8 cellular contexts compared by ENCODE assay signal in the genomic region with DNA sequence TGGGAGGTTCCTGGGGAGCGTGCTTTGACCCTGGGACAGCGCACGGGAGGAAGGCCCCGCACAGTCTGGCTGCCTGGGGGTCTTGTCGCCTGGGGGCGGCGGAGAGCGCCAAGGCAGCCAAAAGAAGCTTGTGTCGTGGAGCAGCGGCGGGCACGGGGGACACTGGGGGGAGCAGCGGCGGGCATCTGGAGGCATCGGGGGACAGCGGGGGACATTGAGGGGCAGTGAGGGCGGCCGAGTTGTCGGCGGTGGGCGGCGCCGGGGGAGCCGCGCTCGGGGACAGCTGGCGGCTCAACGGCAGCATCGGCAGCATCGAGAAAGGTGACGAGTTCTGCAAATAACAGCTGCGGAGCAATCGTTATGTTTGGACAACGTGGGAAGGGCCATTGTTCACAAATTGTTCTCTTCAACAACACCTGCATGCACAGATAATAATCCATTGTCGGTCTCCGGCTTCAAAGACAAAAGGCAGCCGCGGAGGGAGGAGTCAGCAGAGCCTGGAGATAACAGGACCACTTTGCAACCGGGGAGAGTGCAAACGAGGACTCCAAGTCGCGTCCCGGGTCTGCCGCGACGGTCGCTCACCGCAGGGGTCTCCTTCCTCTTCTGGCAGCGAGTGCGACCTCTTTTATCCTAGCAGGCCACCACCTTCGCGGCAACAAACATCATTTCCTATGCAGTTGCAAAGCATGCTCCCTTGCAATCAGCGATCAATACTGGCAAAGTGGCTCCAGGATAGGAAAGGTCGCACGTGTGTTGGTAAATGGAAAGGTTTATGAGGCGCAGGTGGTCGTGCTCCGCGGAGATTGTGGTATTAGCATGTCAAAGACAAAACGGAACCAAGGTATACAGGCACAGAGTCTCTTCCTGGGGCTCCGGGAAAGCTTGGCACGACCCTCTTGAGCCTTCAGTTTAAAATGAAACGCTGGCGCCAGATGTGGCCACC.
DNase-seq lines count a peak whose midpoint lies in the region; ATAC-seq and TF ChIP-seq lines count a peak whose summit lies in the region.

No MANE protein-coding gene starts in this region.

- no peak for ATAC-seq in HG03565 (IDR thresholded peaks at IDR 0.05; ENCODE audit: unreplicated experiment)

- TF ChIP-seq CTCF in HEK293 (tag by site-specific recombination; IDR thresholded peaks at IDR 0.05) (peak; percentile 79), astrocyte of the spinal cord (IDR thresholded peaks at IDR 0.05; ENCODE audit: low read depth, low read length) (peak; percentile 11), kidney epithelial cell (IDR thresholded peaks at IDR 0.05; ENCODE audit: insufficient read depth, low read length, poor library complexity, severe bottlenecking) (peak; percentile 12)

- H3K4me1 ChIP-seq in HEK293 (ENCODE audit: control insufficient read depth, insufficient read depth, low read length): no peaks in the 10 kb centered on the region

- DNase-seq in NCI-H774 (lab: John Stamatoyannopoulos, UW): peak; percentile 90
- no peak for DNase-seq in astrocyte of the spinal cord (ENCODE audit: low read depth, low spot score)
- DNase-seq in kidney epithelial cell (ENCODE audit: low read depth): no peak
- peak; percentile 44 for DNase-seq in stimulated activated CD8-positive, alpha-beta memory T cell treated with anti-CD3 and anti-CD28 coated beads, Interleukin-4, amount 100 ng/mL, for 48 hours
- DNase-seq in occipital lobe (lab: John Stamatoyannopoulos, UW): no peak
- DNase-seq in A172 (ENCODE audit: low spot score): no peak

- CTCF ChIA-PET in HEK293 (lab: Yijun Ruan, JAX): interaction anchor here (1.4 kb wide), 1 partner anchor 8 kb away, joined by 3 read pairs; no protein-coding TSS in a partner anchor

- POLR2A ChIA-PET in HEK293 (lab: Yijun Ruan, JAX): no interaction called here

- no peak overlapping the region for H3K4me3 ChIP-seq in HEK293 (ENCODE audit: low read depth, low read length)
- H3K4me3 ChIP-seq in astrocyte of the spinal cord (ENCODE audit: low read depth, low read length): peak overlapping the region; percentile 41
- peak overlapping the region; percentile 32 for H3K4me3 ChIP-seq in kidney epithelial cell (ENCODE audit: low read depth, low read length)

- no peak overlapping the region for H3K27ac ChIP-seq in HEK293 (ENCODE audit: extremely low read depth, low read depth, low read length)

- H3K9me3 ChIP-seq in HEK293 (ENCODE audit: control insufficient read depth, insufficient read depth, low read depth, low read length): no peaks in the 10 kb centered on the region

- in situ Hi-C loops in astrocyte of the spinal cord (cut with HindIII; ENCODE audit: low sequenced_read_pairs): no loop called here

- H3K36me3 ChIP-seq in HEK293 (ENCODE audit: control insufficient read depth in 2 of 2, insufficient read depth in 1 of 2, low read length in 2 of 2) (no peaks in the 10 kb centered on the region), kidney epithelial cell (ENCODE audit: control insufficient read depth, insufficient read depth, low read length) (no peaks in the 10 kb centered on the region)

- H3K27me3 ChIP-seq in kidney epithelial cell (ENCODE audit: control insufficient read depth, insufficient read depth, low read length): peaks cover 10% of the 10 kb centered on the region

TF ChIP-seq in HEK293, 187 proteins besides CTCF, POLR2A, EP300 and RAD21:
- TF ChIP-seq ZNF341 (tag by site-specific recombination; IDR thresholded peaks at IDR 0.05; ENCODE audit: low read depth) (peak; percentile 67), TCF7L2 (IDR thresholded peaks at IDR 0.05; ENCODE audit: borderline replicate concordance, low read depth, low read length) (peak; percentile 73; the same call in 1 of the 2 replicates), INSM2 (tag by site-specific recombination; IDR thresholded peaks at IDR 0.05) (no peak), TRIM28 (IDR thresholded peaks at IDR 0.05; ENCODE audit: borderline replicate concordance, low read length) (0 out of 2 replicates have a peak, but pooled peaks have one; percentile 25), ZNF580 (tag by site-specific recombination; IDR thresholded peaks at IDR 0.05) (no peak), ZNF335 (tag by site-specific recombination; conservative IDR thresholded peaks at IDR 0.05) (peak; percentile 64), GLIS2 (tag by site-specific recombination; IDR thresholded peaks at IDR 0.05) (peak; percentile 49; the same call in 1 of the 2 replicates), ZNF175 (tag by site-specific recombination; IDR thresholded peaks at IDR 0.05) (no peak), ZBTB20 (tag by site-specific recombination; IDR thresholded peaks at IDR 0.05) (no peak)
- TF ChIP-seq, protein P1, sequence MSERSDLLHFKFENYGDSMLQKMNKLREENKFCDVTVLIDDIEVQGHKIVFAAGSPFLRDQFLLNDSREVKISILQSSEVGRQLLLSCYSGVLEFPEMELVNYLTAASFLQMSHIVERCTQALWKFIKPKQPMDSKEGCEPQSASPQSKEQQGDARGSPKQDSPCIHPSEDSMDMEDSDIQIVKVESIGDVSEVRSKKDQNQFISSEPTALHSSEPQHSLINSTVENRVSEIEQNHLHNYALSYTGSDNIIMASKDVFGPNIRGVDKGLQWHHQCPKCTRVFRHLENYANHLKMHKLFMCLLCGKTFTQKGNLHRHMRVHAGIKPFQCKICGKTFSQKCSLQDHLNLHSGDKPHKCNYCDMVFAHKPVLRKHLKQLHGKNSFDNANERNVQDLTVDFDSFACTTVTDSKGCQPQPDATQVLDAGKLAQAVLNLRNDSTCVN (tag by site-specific recombination; optimal IDR thresholded peaks at IDR 0.05): peak; percentile 8
TF ChIP-seq in HEK293: peak in this region for 6.

Comparison
In these comparisons a context has a peak if more than half of its experiments do, and no peak if none do; other contexts are left out.
1. CTCF ChIP-seq: peak in every context shown above with its lines; median percentile 79 in HEK293; 12 in kidney epithelial cell; 11 in astrocyte of the spinal cord.
2. DNase-seq: peak in NCI-H774 (single experiment) and stimulated activated CD8-positive, alpha-beta memory T cell treated with anti-CD3 and anti-CD28 coated beads, Interleukin-4, amount 100 ng/mL, for 48 hours (single experiment); none in astrocyte of the spinal cord (single experiment), kidney epithelial cell (single experiment), occipital lobe (single experiment) and A172 (single experiment).